In genomic region chr1:938088-938683, GRCh38 we compare ENCODE assay signal across 9 cellular contexts. TPM values are rescaled to one million over a fixed set of nuclear protein-coding genes. Genes with fewer than 3 reads are reported as not detected.
DNase-seq lines count a peak whose midpoint lies in the region; ATAC-seq, FAIRE-seq and TF ChIP-seq lines count a peak whose summit lies in the region.
"Had no signal": no experiment of that assay in that cellular context is flagged by ENCODE, and none has a peak within 500 bp of the region (broad histone marks: within the 10 kb centered on the region; RNA-seq: fewer than 3 reads in every experiment).

No MANE protein-coding gene starts in this region.

- no peaks in the 10 kb centered on the region for H3K36me3 ChIP-seq in CD4-positive, alpha-beta memory T cell (ENCODE audit: insufficient read depth, low read length)

- no peak overlapping the region for H3K4me3 ChIP-seq in CD4-positive, alpha-beta memory T cell (ENCODE audit: low read length in 2 of 2)

- no peaks in the 10 kb centered on the region for H3K9me3 ChIP-seq in CD4-positive, alpha-beta memory T cell (ENCODE audit: control insufficient read depth in 1 of 2, low read length in 2 of 2)

- CTCF ChIA-PET in CD4-positive, alpha-beta memory T cell (lab: Charles Lee; ENCODE audit: partially characterized antibody) = no interaction called here

- peaks cover 27% of the 10 kb centered on the region for H3K27me3 Mint-ChIP-seq in nephron (ENCODE audit: low read depth)
- H3K27me3 Mint-ChIP-seq in CD4-positive, alpha-beta memory T cell = peaks cover 9 to 19% of the 10 kb centered on the region in 2 donors

- FAIRE-seq in D721Med (lab: Jason Lieb, UNC) = no peak

- peaks cover 33% of the 10 kb centered on the region for H3K4me1 Mint-ChIP-seq in nephron
- peaks cover 4 to 14% (median 9%) of the 10 kb centered on the region in 4 donors for H3K4me1 Mint-ChIP-seq in CD4-positive, alpha-beta memory T cell

- ATAC-seq in HG02973 (IDR thresholded peaks at IDR 0.05; ENCODE audit: unreplicated experiment) (no peak), GM19455 (IDR thresholded peaks at IDR 0.05; ENCODE audit: unreplicated experiment) (no peak)

- no peak overlapping the region for H3K27ac ChIP-seq in CD4-positive, alpha-beta memory T cell (ENCODE audit: low read depth, low read length)
- H3K27ac ChIP-seq: epithelial cell of prostate had no signal

- H3K27me3 ChIP-seq in CD4-positive, alpha-beta memory T cell (ENCODE audit: insufficient read depth, low read length) = peaks cover 7% of the 10 kb centered on the region

- TF ChIP-seq CTCF in D721Med (IDR thresholded peaks at IDR 0.05; ENCODE audit: insufficient read depth, missing control alignments) = peak; percentile 34
- TF ChIP-seq CTCF in nephron (IDR thresholded peaks at IDR 0.05; ENCODE audit: unreplicated experiment in 3 of 3) = peak; percentile 41 to 45 (median 42)

- no peaks in the 10 kb centered on the region for H3K9me3 Mint-ChIP-seq in nephron
- H3K9me3 Mint-ChIP-seq in CD4-positive, alpha-beta memory T cell = no peaks in the 10 kb centered on the region

- H3K4me3 Mint-ChIP-seq in nephron = peak overlapping the region; percentile 21 to 47 (median 30)
- H3K4me3 Mint-ChIP-seq in CD4-positive, alpha-beta memory T cell = no peak overlapping the region

- intact Hi-C loops in CD4-positive, alpha-beta memory T cell (cut with micrococcal nuclease) = no loop called here

- peak overlapping the region; percentile 84 to 85 (median 85) for H3K27ac Mint-ChIP-seq in nephron
- H3K27ac Mint-ChIP-seq in CD4-positive, alpha-beta memory T cell = no peak overlapping the region

- no peaks in the 10 kb centered on the region for H3K36me3 Mint-ChIP-seq in nephron (ENCODE audit: low read depth)
- no peaks in the 10 kb centered on the region for H3K36me3 Mint-ChIP-seq in CD4-positive, alpha-beta memory T cell

- H3K4me1 ChIP-seq in CD4-positive, alpha-beta memory T cell (ENCODE audit: insufficient read depth, low read length) = peaks cover 19% of the 10 kb centered on the region

- DNase-seq in D721Med (ENCODE audit: insufficient read length, low spot score) (no peak), M059J (ENCODE audit: low read depth) (peak; percentile 94), cerebellar cortex (ENCODE audit: low spot score) (peak; percentile 82), LoVo (ENCODE audit: low spot score) (no peak)
- no peak for DNase-seq in CD4-positive, alpha-beta memory T cell

- POLR2A ChIA-PET in CD4-positive, alpha-beta memory T cell (lab: Charles Lee; ENCODE audit: partially characterized antibody) = no interaction called here

RNA-seq across cellular contexts. Expression of gene SAMD11, which starts 14.5 kb away (rescaled TPM):
- 30.5 and 59.8 TPM in 2 replicates for total RNA-seq in M059J (2014; rRNA removed; shearing (Covaris generic))
- not detected for total RNA-seq in CD4-positive, alpha-beta memory T cell
- under 1 TPM in 1 of 2 donors, not detected in 1; 0.10 TPM for polyA plus RNA-seq in CD4-positive, alpha-beta memory T cell

RNA-seq across cellular contexts. Expression of gene NOC2L, which starts 20.9 kb away (rescaled TPM):
- 60.1 and 102 TPM in 2 replicates for total RNA-seq in M059J (2014; rRNA removed; shearing (Covaris generic))
- 10 to 100 TPM; 63.6 to 69.5 TPM for total RNA-seq in CD4-positive, alpha-beta memory T cell
- 10 to 100 TPM; 63.0 to 67.7 TPM for polyA plus RNA-seq in CD4-positive, alpha-beta memory T cell

RNA-seq across cellular contexts. Expression of gene KLHL17, which starts 22.2 kb away (rescaled TPM):
- total RNA-seq in M059J (2014; rRNA removed; shearing (Covaris generic)) = 4.3 and 7.8 TPM in 2 replicates
- total RNA-seq in CD4-positive, alpha-beta memory T cell = 10 to 100 TPM; 43.4 to 46.5 TPM
- 1 to 10 TPM in 1 of 2 donors, under 1 TPM in 1; 0.89 to 1.7 TPM for polyA plus RNA-seq in CD4-positive, alpha-beta memory T cell

RNA-seq across cellular contexts. Expression of gene PLEKHN1, which starts 28.1 kb away (rescaled TPM):
- 2.4 and 4.5 TPM in 2 replicates for total RNA-seq in M059J (2014; rRNA removed; shearing (Covaris generic))
- total RNA-seq in CD4-positive, alpha-beta memory T cell = 1 to 10 TPM; 2.2 to 2.9 TPM
- polyA plus RNA-seq in CD4-positive, alpha-beta memory T cell = under 1 TPM in 1 of 2 donors, not detected in 1; 0.50 TPM

RNA-seq across cellular contexts. Expression of gene PERM1, which starts 43.7 kb away (rescaled TPM):
- total RNA-seq in M059J (2014; rRNA removed; shearing (Covaris generic)) = 0.37 and 1.0 TPM in 2 replicates
- total RNA-seq in CD4-positive, alpha-beta memory T cell = not detected
- under 1 TPM in 1 of 2 donors, not detected in 1; 0.16 TPM for polyA plus RNA-seq in CD4-positive, alpha-beta memory T cell

Comparison
In these comparisons a context has a peak if more than half of its experiments do, and no peak if none do; other contexts are left out.
1. DNase-seq: peak in M059J (single experiment) and cerebellar cortex (single experiment); none in D721Med (single experiment), LoVo (single experiment) and CD4-positive, alpha-beta memory T cell (0 of 5).
2. H3K27ac Mint-ChIP-seq: peak in nephron (3 of 3); none in CD4-positive, alpha-beta memory T cell (0 of 7).
3. H3K4me3 Mint-ChIP-seq: peak in nephron (3 of 3); none in CD4-positive, alpha-beta memory T cell (0 of 8).
4. RNA of gene SAMD11, which starts 14.5 kb away (total RNA-seq): 30.5 to 59.8 TPM in M059J; not detected in CD4-positive, alpha-beta memory T cell; every median in the first group is over 10 times any median in the second.